In the genomic region with DNA sequence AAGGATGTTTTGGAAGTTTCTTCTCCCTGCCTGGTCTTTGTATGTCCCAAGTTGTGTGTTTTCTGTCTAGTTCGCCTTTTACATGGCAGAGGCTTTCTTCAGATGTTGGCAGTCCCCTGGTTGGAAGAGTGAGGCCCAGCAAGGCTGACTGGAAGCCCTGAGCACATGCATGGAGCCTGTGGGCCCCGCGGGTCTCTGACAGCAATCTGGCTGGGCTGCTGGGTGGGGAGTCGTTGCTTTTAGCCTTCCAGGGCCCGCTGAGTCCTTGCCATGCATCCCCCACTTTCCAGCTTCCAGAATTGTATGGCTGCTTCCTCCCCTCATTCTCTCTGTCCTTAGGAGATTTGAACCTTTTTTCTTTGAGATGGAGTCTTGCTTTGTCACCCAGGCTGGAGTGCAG, we compare ENCODE assay signal across 1 cellular context.
TF ChIP-seq lines count a peak whose summit lies in the region.

No MANE protein-coding gene starts in this region.

TF ChIP-seq in GM23338, 12 proteins besides CTCF, POLR2A, EP300 and RAD21 (continued from another document):
- TF ChIP-seq, protein P1, sequence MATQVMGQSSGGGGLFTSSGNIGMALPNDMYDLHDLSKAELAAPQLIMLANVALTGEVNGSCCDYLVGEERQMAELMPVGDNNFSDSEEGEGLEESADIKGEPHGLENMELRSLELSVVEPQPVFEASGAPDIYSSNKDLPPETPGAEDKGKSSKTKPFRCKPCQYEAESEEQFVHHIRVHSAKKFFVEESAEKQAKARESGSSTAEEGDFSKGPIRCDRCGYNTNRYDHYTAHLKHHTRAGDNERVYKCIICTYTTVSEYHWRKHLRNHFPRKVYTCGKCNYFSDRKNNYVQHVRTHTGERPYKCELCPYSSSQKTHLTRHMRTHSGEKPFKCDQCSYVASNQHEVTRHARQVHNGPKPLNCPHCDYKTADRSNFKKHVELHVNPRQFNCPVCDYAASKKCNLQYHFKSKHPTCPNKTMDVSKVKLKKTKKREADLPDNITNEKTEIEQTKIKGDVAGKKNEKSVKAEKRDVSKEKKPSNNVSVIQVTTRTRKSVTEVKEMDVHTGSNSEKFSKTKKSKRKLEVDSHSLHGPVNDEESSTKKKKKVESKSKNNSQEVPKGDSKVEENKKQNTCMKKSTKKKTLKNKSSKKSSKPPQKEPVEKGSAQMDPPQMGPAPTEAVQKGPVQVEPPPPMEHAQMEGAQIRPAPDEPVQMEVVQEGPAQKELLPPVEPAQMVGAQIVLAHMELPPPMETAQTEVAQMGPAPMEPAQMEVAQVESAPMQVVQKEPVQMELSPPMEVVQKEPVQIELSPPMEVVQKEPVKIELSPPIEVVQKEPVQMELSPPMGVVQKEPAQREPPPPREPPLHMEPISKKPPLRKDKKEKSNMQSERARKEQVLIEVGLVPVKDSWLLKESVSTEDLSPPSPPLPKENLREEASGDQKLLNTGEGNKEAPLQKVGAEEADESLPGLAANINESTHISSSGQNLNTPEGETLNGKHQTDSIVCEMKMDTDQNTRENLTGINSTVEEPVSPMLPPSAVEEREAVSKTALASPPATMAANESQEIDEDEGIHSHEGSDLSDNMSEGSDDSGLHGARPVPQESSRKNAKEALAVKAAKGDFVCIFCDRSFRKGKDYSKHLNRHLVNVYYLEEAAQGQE (IDR thresholded peaks at IDR 0.05; ENCODE audit: unreplicated experiment): no peak
- TF ChIP-seq EZH2phosphoT487 (IDR thresholded peaks at IDR 0.05; ENCODE audit: unreplicated experiment) (no peak), NANOG (IDR thresholded peaks at IDR 0.05; ENCODE audit: borderline replicate concordance) (no peak), EZH2 (IDR thresholded peaks at IDR 0.05; ENCODE audit: low read depth, unreplicated experiment) (no peak), CREB1 (CRISPR knock-in tag; IDR thresholded peaks at IDR 0.05; ENCODE audit: low read depth) (no peak)
